In genomic region chrX:111854778-111855490, GRCh38 we compare ENCODE assay signal across 16 cellular contexts. TPM values are rescaled to one million over a fixed set of nuclear protein-coding genes. Genes with fewer than 3 reads are reported as not detected.
A peak's percentile ranks its signal among the peaks of the same experiment; 100 is the strongest.
DNase-seq lines count a peak whose midpoint lies in the region; ATAC-seq, FAIRE-seq and TF ChIP-seq lines count a peak whose summit lies in the region.
"Had no signal": no experiment of that assay in that cellular context is flagged by ENCODE, and none has a peak within 500 bp of the region (broad histone marks: within the 10 kb centered on the region; RNA-seq: fewer than 3 reads in every experiment).

No MANE protein-coding gene starts in this region.

- H3K23ac ChIP-seq in mesenchymal stem cell (ENCODE audit: low read length in 2 of 2) = no peak overlapping the region

- no peak overlapping the region for H4K91ac ChIP-seq in mesenchymal stem cell (ENCODE audit: low read length)

- CTCF ChIA-PET in K562 (lab: Yijun Ruan, JAX; ENCODE audit: low intra/inter-chr PET ratio) = no interaction called here

- no peak for TF ChIP-seq EP300 in K562 (IDR thresholded peaks at IDR 0.05; ENCODE audit: low read length)

- no peak overlapping the region for H2BK5ac ChIP-seq in mesenchymal stem cell (ENCODE audit: low read depth, low read length, poor library complexity, severe bottlenecking)

- ATAC-seq in GM19452 (IDR thresholded peaks at IDR 0.05; ENCODE audit: unreplicated experiment) (peak; percentile 51), K562 (peak; percentile 85), HG03280 (IDR thresholded peaks at IDR 0.05; ENCODE audit: unreplicated experiment) (no peak), GM21390 (IDR thresholded peaks at IDR 0.05; ENCODE audit: unreplicated experiment) (no peak)
- no peak for ATAC-seq in stimulated activated naive CD8-positive, alpha-beta T cell treated with anti-CD3 and anti-CD28 coated beads, Interleukin-15, Interleukin-2, amounts not matched to agents 100 U/mL and 50 U/mL, for 24 hours
- ATAC-seq: Panc1 had no signal

- no peak for TF ChIP-seq POLR2A in K562 (conservative IDR thresholded peaks at IDR 0.05)

- H3K18ac ChIP-seq in mesenchymal stem cell (ENCODE audit: low read depth in 1 of 2, low read length in 2 of 2) = no peak overlapping the region

- H2AFZ ChIP-seq in K562 (ENCODE audit: low read depth, low read length) = no peak overlapping the region
- H2AFZ ChIP-seq in mesenchymal stem cell (ENCODE audit: low read depth, low read length) = no peak overlapping the region

- H2BK120ac ChIP-seq in mesenchymal stem cell (ENCODE audit: low read depth, low read length) = no peak overlapping the region

- no peaks in the 10 kb centered on the region for H3K9me1 ChIP-seq in K562 (ENCODE audit: control insufficient read depth, insufficient read depth, low read length)

- H3K79me1 ChIP-seq in mesenchymal stem cell (replicated peaks; ENCODE audit: low read length, poor library complexity, severe bottlenecking) = no peaks in the 10 kb centered on the region

- no peaks in the 10 kb centered on the region for H4K20me1 ChIP-seq in K562 (replicated peaks; ENCODE audit: control insufficient read depth, insufficient read depth, low read length)

- TF ChIP-seq CTCF in K562 (IDR thresholded peaks at IDR 0.05 in 2 of 3, conservative IDR thresholded peaks at IDR 0.05 in 1 of 3; ENCODE audit: insufficient read depth in 2 of 3, low read depth in 1 of 3, low read length in 3 of 3) (no peak), dorsolateral prefrontal cortex (IDR thresholded peaks at IDR 0.05 in 54 of 56, conservative IDR thresholded peaks at IDR 0.05 in 2 of 56; ENCODE audit: low read depth in 1 of 56, partially characterized antibody in 56 of 56) (no peak)

- 4% methylated on average over 2 of the region's 2 CpGs for WGBS in K562 (ENCODE audit: insufficient coverage, low coverage, missing lambda C conversion rate)
- WGBS in mesenchymal stem cell = 100% methylated on average over 1 of the region's 2 CpGs

- no peak overlapping the region for H2AK5ac ChIP-seq in mesenchymal stem cell (ENCODE audit: low read length, severe bottlenecking)

- H3K4ac ChIP-seq in mesenchymal stem cell (ENCODE audit: low read depth in 1 of 2, low read length in 2 of 2) = no peak overlapping the region

- no peak for FAIRE-seq in K562 (lab: Jason Lieb, UNC)

- intact Hi-C loops in K562 (cut with micrococcal nuclease) (no loop called here), dorsolateral prefrontal cortex (cut with DNase I) (no loop called here)

- H3K4me2 ChIP-seq in K562 (ENCODE audit: insufficient read depth, low read length) = no peak overlapping the region
- no peak overlapping the region for H3K4me2 ChIP-seq in mesenchymal stem cell (ENCODE audit: low read length, poor library complexity, severe bottlenecking)

- H3K4me1 ChIP-seq in K562 (replicated peaks in 1 of 2; ENCODE audit: control insufficient read depth in 2 of 2, insufficient read depth in 2 of 2, low read length in 2 of 2) (no peaks in the 10 kb centered on the region), mesenchymal stem cell (ENCODE audit: control insufficient read depth, insufficient read depth, low read depth, low read length) (no peaks in the 10 kb centered on the region)

- in situ Hi-C loops in K562 (cut with MboI) = no loop called here

- no peaks in the 10 kb centered on the region for H3K79me2 ChIP-seq in K562 (ENCODE audit: control insufficient read depth, insufficient read depth, low read length)

- H3K9ac ChIP-seq in K562 (ENCODE audit: insufficient read depth in 1 of 2, low read depth in 2 of 2, low read length in 2 of 2) (no peak overlapping the region), mesenchymal stem cell (ENCODE audit: low read length) (no peak overlapping the region)

- no peaks in the 10 kb centered on the region for H3K36me3 ChIP-seq in K562 (ENCODE audit: control insufficient read depth, insufficient read depth, low read length)
- H3K36me3 ChIP-seq in mesenchymal stem cell (ENCODE audit: control insufficient read depth in 1 of 2, insufficient read depth in 2 of 2, low read depth in 1 of 2, low read length in 2 of 2) = no peaks in the 10 kb centered on the region
- H3K36me3 ChIP-seq: thoracic aorta had no signal

- H3K27ac ChIP-seq in K562 (ENCODE audit: extremely low read depth, low read depth, low read length) (no peak overlapping the region), mesenchymal stem cell (ENCODE audit: low read length, poor library complexity, severe bottlenecking) (no peak overlapping the region), dorsolateral prefrontal cortex (no peak overlapping the region)
- H3K27ac ChIP-seq: thoracic aorta had no signal

- TF ChIP-seq RAD21 in K562 (CRISPR knock-in tag; conservative IDR thresholded peaks at IDR 0.05 in 1 of 2, IDR thresholded peaks at IDR 0.05 in 1 of 2) = no peak

- no peak overlapping the region for H3K14ac ChIP-seq in mesenchymal stem cell (ENCODE audit: low read length in 2 of 2)

- H4K8ac ChIP-seq in mesenchymal stem cell (ENCODE audit: low read length) = no peak overlapping the region

- H3K9me3 ChIP-seq in K562 (replicated peaks; ENCODE audit: control insufficient read depth, insufficient read depth, low read depth, low read length) = no peaks in the 10 kb centered on the region
- no peaks in the 10 kb centered on the region for H3K9me3 ChIP-seq in mesenchymal stem cell (ENCODE audit: control insufficient read depth, low read length)
- H3K9me3 ChIP-seq: thoracic aorta had no signal

- H2BK12ac ChIP-seq in mesenchymal stem cell (ENCODE audit: low read length in 2 of 2) = no peak overlapping the region

- H3K27me3 ChIP-seq in K562 (ENCODE audit: control insufficient read depth in 2 of 2, insufficient read depth in 2 of 2, low read length in 2 of 2) (no peaks in the 10 kb centered on the region), mesenchymal stem cell (ENCODE audit: control insufficient read depth in 1 of 2, insufficient read depth in 1 of 2, low read length in 2 of 2) (peaks cover 0 to 33% of the 10 kb centered on the region in 2 experiments), dorsolateral prefrontal cortex (peaks cover 0 to 78% (median 18%) of the 10 kb centered on the region in 45 donors)

- no peak overlapping the region for H2BK15ac ChIP-seq in mesenchymal stem cell (ENCODE audit: low read depth, poor library complexity, severe bottlenecking)

- H3K4me3 ChIP-seq in K562 (no peak overlapping the region), mesenchymal stem cell (ENCODE audit: insufficient read depth in 1 of 2, low read depth in 1 of 2, low read length in 2 of 2) (no peak overlapping the region), dorsolateral prefrontal cortex (no peak overlapping the region)
- H3K4me3 ChIP-seq: thoracic aorta had no signal

- no TSS peak for BruUV-seq in K562 (replicated peaks; lab: Mats Ljungman, UMichigan)

- DNase-seq in HPDE6-E6E7 (ENCODE audit: extremely low spot score) (peak; percentile 22), K562 (ENCODE audit: extremely low read depth in 1 of 4, low spot score in 3 of 4) (peak in 2 of 4 experiments; percentile 0 to 9), mesenchymal stem cell (peak; percentile 9), dorsolateral prefrontal cortex (no peak)
- no peak for DNase-seq in stimulated activated naive CD8-positive, alpha-beta T cell treated with anti-CD3 and anti-CD28 coated beads, Interleukin-15, Interleukin-2, amounts not matched to agents 100 U/mL and 50 U/mL, for 24 hours
- DNase-seq: activated naive CD4-positive, alpha-beta T cell treated with anti-CD3 and anti-CD28 coated beads, Interleukin-2, amount 10 ng/mL, durations not matched to agents 7 days and 5 days; CD4-positive, CD25-positive, alpha-beta regulatory T cell; nucleus accumbens; stimulated activated CD4-positive, alpha-beta T cell treated with anti-CD3 and anti-CD28 coated beads, Interleukin-12 subunit alpha, Interleukin-12 subunit beta, amount 100 ng/mL, for 4 hours; T1000 had no signal

- POLR2A ChIA-PET in K562 (lab: Yijun Ruan, JAX) = interaction anchor here (1.2 kb wide), 1 partner anchor 15 kb away, joined by 3 read pairs; no protein-coding TSS in a partner anchor

TF ChIP-seq in K562, 482 proteins besides CTCF, POLR2A, EP300 and RAD21 (continues in another document):
- no peak for TF ChIP-seq MEF2A (IDR thresholded peaks at IDR 0.05; ENCODE audit: control insufficient read depth, low read depth, low read length)
- TF ChIP-seq HCFC1 (IDR thresholded peaks at IDR 0.05; ENCODE audit: low read depth, low read length) = peak; percentile 64
- TF ChIP-seq ZNF143 (CRISPR knock-in tag; IDR thresholded peaks at IDR 0.05) = peak; percentile 43; the same call in 1 of the 2 replicates
- TF ChIP-seq SP1 (CRISPR knock-in tag; IDR thresholded peaks at IDR 0.05) = no peak
- TF ChIP-seq THAP7 (CRISPR knock-in tag; IDR thresholded peaks at IDR 0.05) = no peak
- TF ChIP-seq ZNF408 (CRISPR knock-in tag; IDR thresholded peaks at IDR 0.05; ENCODE audit: low read depth) = no peak

RNA-seq across cellular contexts. Expression of gene TRPC5OS, which starts 21.0 kb away (rescaled TPM):
- total RNA-seq in K562 (2011; cell fraction: chromatin; rRNA removed; ENCODE audit: low replicate concordance) = not detected in 2 replicates
- total RNA-seq in K562 (2011; cell fraction: nucleolus; rRNA removed) = not detected in 2 replicates
- total RNA-seq in K562 (2011; cell fraction: nucleoplasm; rRNA removed) = not detected in 2 replicates
- total RNA-seq in K562 (2014; rRNA removed) (not detected in 2 replicates), K562 (2014; rRNA removed; fragmentation: Illumina TruSeq; extraction: Trizol) (not detected in 2 replicates), K562 (2015; rRNA removed; fragmentation: Illumina TruSeq; extraction: Trizol) (not detected in 2 replicates), K562 (2021) (not detected in 2 replicates), dorsolateral prefrontal cortex (under 1 TPM in 61 of 120 experiments, not detected in 59; 0.16 to 0.95 (median 0.38) TPM)
- polyA plus RNA-seq in K562 (2011; rRNA removed) (not detected in 2 replicates), K562 (2014; fragmentation: Illumina TruSeq; extraction: Trizol) (not detected in 2 replicates), K562 (2014; fragmentation: Nextera tagmentation; extraction: Ambion mirVana) (not detected), K562 (2014; rRNA removed) (not detected in 2 replicates)
- polyA plus RNA-seq in K562 (2011; cell fraction: cytosol; rRNA removed) = not detected in 2 replicates
- polyA plus RNA-seq in K562 (2011; cell fraction: nucleus; rRNA removed) = not detected in 2 replicates
- polyA plus RNA-seq in K562 (2012) = not detected in 2 replicates
- not detected in 2 replicates for polyA minus RNA-seq in K562 (2011; rRNA and poly(A)+ RNA removed)
- polyA minus RNA-seq in K562 (2011; cell fraction: cytosol; rRNA and poly(A)+ RNA removed) = not detected in 2 replicates
- polyA minus RNA-seq in K562 (2011; cell fraction: nucleus; rRNA and poly(A)+ RNA removed) = not detected in 2 replicates
- polyA plus RNA-seq in mesenchymal stem cell (2013, experiment 1 of 2) = 0.03 TPM
- 0.07 TPM for polyA plus RNA-seq in mesenchymal stem cell (2013, experiment 2 of 2)
- total RNA-seq: CD4-positive, CD25-positive, alpha-beta regulatory T cell; thoracic aorta had no signal
- polyA plus RNA-seq: CD4-positive, CD25-positive, alpha-beta regulatory T cell; esophagus had no signal

Comparison
In these comparisons a context has a peak if more than half of its experiments do, and no peak if none do; other contexts are left out.
1. ATAC-seq: peak in GM19452 (single experiment) and K562 (single experiment); none in stimulated activated naive CD8-positive, alpha-beta T cell treated with anti-CD3 and anti-CD28 coated beads, Interleukin-15, Interleukin-2, amounts not matched to agents 100 U/mL and 50 U/mL, for 24 hours (single experiment), HG03280 (single experiment) and GM21390 (single experiment).
2. DNase-seq: peak in HPDE6-E6E7 (single experiment) and mesenchymal stem cell (single experiment); none in stimulated activated naive CD8-positive, alpha-beta T cell treated with anti-CD3 and anti-CD28 coated beads, Interleukin-15, Interleukin-2, amounts not matched to agents 100 U/mL and 50 U/mL, for 24 hours (single experiment) and dorsolateral prefrontal cortex (0 of 10).